Comparison of ENCODE assay signal across 15 cellular contexts in genomic region chr16:78990309-78990701, GRCh38.
DNase-seq lines count a peak whose midpoint lies in the region; ATAC-seq and TF ChIP-seq lines count a peak whose summit lies in the region.
"Had no signal": no experiment of that assay in that cellular context is flagged by ENCODE, and none has a peak within 500 bp of the region (broad histone marks: within the 10 kb centered on the region; RNA-seq: fewer than 3 reads in every experiment).

No MANE protein-coding gene starts in this region.

- no peak overlapping the region for H3K4me3 ChIP-seq in CD4-positive, CD25-positive, alpha-beta regulatory T cell (ENCODE audit: low read depth, low read length)
- H3K4me3 ChIP-seq in WERI-Rb-1 (ENCODE audit: low read depth, low read length): no peak overlapping the region
- H3K4me3 ChIP-seq in suprapubic skin: no peak overlapping the region
- H3K4me3 ChIP-seq: heart right ventricle, Peyer's patch had no signal

- no peak for TF ChIP-seq EP300 in suprapubic skin (IDR thresholded peaks at IDR 0.05)

- no peaks in the 10 kb centered on the region for H3K36me3 ChIP-seq in CD4-positive, CD25-positive, alpha-beta regulatory T cell (ENCODE audit: control insufficient read depth, insufficient read depth, low read length)
- no peaks in the 10 kb centered on the region for H3K36me3 ChIP-seq in WERI-Rb-1
- H3K36me3 ChIP-seq in suprapubic skin: no peaks in the 10 kb centered on the region
- H3K36me3 ChIP-seq: heart right ventricle, Peyer's patch had no signal

- no peaks in the 10 kb centered on the region for H3K36me3 Mint-ChIP-seq in CD4-positive, CD25-positive, alpha-beta regulatory T cell
- no peaks in the 10 kb centered on the region for H3K36me3 Mint-ChIP-seq in neural crest cell (ENCODE audit: low read depth)

- no peaks in the 10 kb centered on the region for H3K27me3 Mint-ChIP-seq in CD4-positive, CD25-positive, alpha-beta regulatory T cell
- peaks cover 44% of the 10 kb centered on the region for H3K27me3 Mint-ChIP-seq in neural crest cell (ENCODE audit: low read depth)

- H3K27me3 ChIP-seq in CD4-positive, CD25-positive, alpha-beta regulatory T cell (ENCODE audit: control insufficient read depth, insufficient read depth, low read length): no peaks in the 10 kb centered on the region
- H3K27me3 ChIP-seq in WERI-Rb-1 (ENCODE audit: insufficient read depth, low read depth, severe bottlenecking): no peaks in the 10 kb centered on the region
- H3K27me3 ChIP-seq in suprapubic skin: no peaks in the 10 kb centered on the region
- H3K27me3 ChIP-seq: heart right ventricle, Peyer's patch had no signal

- no peak for TF ChIP-seq POLR2A in suprapubic skin (IDR thresholded peaks at IDR 0.05)

- peaks cover 0 to 9% (median 4%) of the 10 kb centered on the region in 4 donors for H3K4me1 Mint-ChIP-seq in CD4-positive, CD25-positive, alpha-beta regulatory T cell
- peaks cover 45% of the 10 kb centered on the region for H3K4me1 Mint-ChIP-seq in neural crest cell

- peak overlapping the region in 2 of 3 donors; percentile 14 to 80 for H3K27ac Mint-ChIP-seq in CD4-positive, CD25-positive, alpha-beta regulatory T cell
- no peak overlapping the region for H3K27ac Mint-ChIP-seq in neural crest cell (ENCODE audit: unreplicated experiment)
- H3K27ac Mint-ChIP-seq: activated CD8-positive, alpha-beta T cell treated with anti-CD3 and anti-CD28 coated beads, Interleukin-2, amount 10 ng/mL, durations not matched to agents 7 days and 5 days had no signal

- no peak overlapping the region for H3K4me3 Mint-ChIP-seq in CD4-positive, CD25-positive, alpha-beta regulatory T cell
- no peak overlapping the region for H3K4me3 Mint-ChIP-seq in neural crest cell
- H3K4me3 Mint-ChIP-seq: activated CD8-positive, alpha-beta T cell treated with anti-CD3 and anti-CD28 coated beads, Interleukin-2, amount 10 ng/mL, durations not matched to agents 7 days and 5 days had no signal

- H3K27ac ChIP-seq in CD4-positive, CD25-positive, alpha-beta regulatory T cell (ENCODE audit: insufficient read depth, low read length, poor library complexity, severe bottlenecking): no peak overlapping the region
- H3K27ac ChIP-seq in WERI-Rb-1 (no peak overlapping the region), suprapubic skin (no peak overlapping the region)
- H3K27ac ChIP-seq: heart right ventricle, Peyer's patch had no signal

- H3K9me3 Mint-ChIP-seq in CD4-positive, CD25-positive, alpha-beta regulatory T cell: no peaks in the 10 kb centered on the region
- no peaks in the 10 kb centered on the region for H3K9me3 Mint-ChIP-seq in neural crest cell

- H3K4me1 ChIP-seq in CD4-positive, CD25-positive, alpha-beta regulatory T cell (ENCODE audit: control insufficient read depth, insufficient read depth, low read length, poor library complexity, severe bottlenecking): no peaks in the 10 kb centered on the region
- no peaks in the 10 kb centered on the region for H3K4me1 ChIP-seq in suprapubic skin
- H3K4me1 ChIP-seq: Peyer's patch had no signal

- DNase-seq in CD4-positive, CD25-positive, alpha-beta regulatory T cell: no peak
- peak; percentile 78 for DNase-seq in SK-N-DZ (ENCODE audit: low spot score)
- peak; percentile 13 for DNase-seq in neural crest cell (ENCODE audit: low read depth, low spot score)
- DNase-seq in SHP77 (lab: John Stamatoyannopoulos, UW): no peak
- no peak for DNase-seq in WERI-Rb-1
- DNase-seq in suprapubic skin (ENCODE audit: low spot score in 2 of 2): no peak
- DNase-seq: activated CD8-positive, alpha-beta T cell treated with anti-CD3 and anti-CD28 coated beads, Interleukin-2, amount 10 ng/mL, durations not matched to agents 7 days and 5 days; effector CD4-positive, alpha-beta T cell; heart right ventricle; NCI-H1105 treated with DMSO at 0.1 percent for 48 hours; NCI-H748 treated with DMSO at 0.1 percent for 48 hours; stimulated activated CD4-positive, alpha-beta T cell treated with anti-CD3 and anti-CD28 coated beads, Interleukin-2, amount 100 ng/mL, for 24 hours; SW 1271 had no signal

- WGBS in suprapubic skin: 65% methylated on average over 5 of the region's 5 CpGs

- no peaks in the 10 kb centered on the region for H3K9me3 ChIP-seq in CD4-positive, CD25-positive, alpha-beta regulatory T cell (ENCODE audit: control insufficient read depth in 2 of 2, low read length in 2 of 2)
- no peaks in the 10 kb centered on the region for H3K9me3 ChIP-seq in WERI-Rb-1 (ENCODE audit: severe bottlenecking)
- H3K9me3 ChIP-seq in suprapubic skin: no peaks in the 10 kb centered on the region
- H3K9me3 ChIP-seq: heart right ventricle, Peyer's patch had no signal

- no peak for TF ChIP-seq CTCF in neural crest cell (conservative IDR thresholded peaks at IDR 0.05)
- no peak for TF ChIP-seq CTCF in WERI-Rb-1 (IDR thresholded peaks at IDR 0.05; ENCODE audit: low read depth, low read length)
- no peak for TF ChIP-seq CTCF in suprapubic skin (IDR thresholded peaks at IDR 0.05)

- no peak for ATAC-seq in CD4-positive, CD25-positive, alpha-beta regulatory T cell (ENCODE audit: low read depth in 2 of 2)
- ATAC-seq in GM21447 (IDR thresholded peaks at IDR 0.05; ENCODE audit: unreplicated experiment): peak; percentile 18
- ATAC-seq: activated CD8-positive, alpha-beta T cell treated with anti-CD3 and anti-CD28 coated beads, Interleukin-2, amount 10 ng/mL, durations not matched to agents 7 days and 5 days had no signal

Comparison
In these comparisons a context has a peak if more than half of its experiments do, and no peak if none do; other contexts are left out.
1. DNase-seq: peak in SK-N-DZ (single experiment) and neural crest cell (single experiment); none in CD4-positive, CD25-positive, alpha-beta regulatory T cell (0 of 3), SHP77 (0 of 2), WERI-Rb-1 (single experiment) and suprapubic skin (0 of 2).